In genomic region chr6:30213999-30214982, GRCh38 we compare ENCODE assay signal across 8 cellular contexts.
A peak's percentile ranks its signal among the peaks of the same experiment; 100 is the strongest.
DNase-seq lines count a peak whose midpoint lies in the region; ATAC-seq and TF ChIP-seq lines count a peak whose summit lies in the region.

No MANE protein-coding gene starts in this region.

- in situ Hi-C loops in GM13977 (cut with MboI; ENCODE audit: low pct_unique_long_range_greater_than_20kb, low sequenced_read_pairs, unreplicated experiment): no loop called here

- no peak for TF ChIP-seq CTCF in GM13977 (IDR thresholded peaks at IDR 0.05; ENCODE audit: extremely low read depth, insufficient read depth, missing control alignments)

- ATAC-seq in HG02763 (IDR thresholded peaks at IDR 0.05; ENCODE audit: unreplicated experiment): peak; percentile 45

- peak; percentile 78 for DNase-seq in GM13977 (ENCODE audit: low spot score)
- peak; percentile 47 for DNase-seq in NCI-H2029 treated with DMSO at 0.1 percent for 48 hours (lab: John Stamatoyannopoulos, UW)
- peak; percentile 13 to 67 (median 49) for DNase-seq in activated CD4-positive, CD25-positive, alpha-beta regulatory T cell (lab: John Stamatoyannopoulos, UW)
- DNase-seq in central memory CD4-positive, alpha-beta T cell: peak; percentile 74
- DNase-seq in islet precursor cell: peak; percentile 90
- DNase-seq in stimulated activated CD4-positive, alpha-beta T cell treated with anti-CD3 and anti-CD28 coated beads, Interleukin-12 subunit alpha, Interleukin-12 subunit beta, amount 100 ng/mL, for 24 hours (ENCODE audit: low read depth in 2 of 2): peak; percentile 49 to 63
- DNase-seq in NCI-H524 treated with DMSO at 0.1 percent for 48 hours (lab: John Stamatoyannopoulos, UW): no peak
